ENCODE assay signal across 30 cellular contexts in genomic region chr5:83000922-83001321, GRCh38.
DNase-seq lines count a peak whose midpoint lies in the region; ATAC-seq, FAIRE-seq and TF ChIP-seq lines count a peak whose summit lies in the region.
"Had no signal": no experiment of that assay in that cellular context is flagged by ENCODE, and none has a peak within 500 bp of the region (broad histone marks: within the 10 kb centered on the region; RNA-seq: fewer than 3 reads in every experiment).

No MANE protein-coding gene starts in this region.

- no peak for ATAC-seq in HG02610 (IDR thresholded peaks at IDR 0.05; ENCODE audit: unreplicated experiment)
- ATAC-seq: activated CD8-positive, alpha-beta T cell treated with anti-CD3 and anti-CD28 coated beads for 36 hours; left lobe of liver; upper lobe of right lung had no signal

- H3K27ac ChIP-seq in HUES48 (ENCODE audit: low read depth, low read length) = peak overlapping the region; percentile 45
- H3K27ac ChIP-seq: adrenal gland, body of pancreas, hepatocyte, prostate gland, suprapubic skin, upper lobe of right lung had no signal

- no peak for TF ChIP-seq CTCF in fibroblast of villous mesenchyme (IDR thresholded peaks at IDR 0.05; ENCODE audit: insufficient read depth, low read depth, low read length)
- TF ChIP-seq CTCF in nephron (IDR thresholded peaks at IDR 0.05; ENCODE audit: unreplicated experiment in 3 of 3) = no peak
- no peak for TF ChIP-seq CTCF in CD14-positive monocyte (IDR thresholded peaks at IDR 0.05)

- H3K9ac ChIP-seq in HUES48 (ENCODE audit: low read depth, low read length) = no peak overlapping the region

- H3K4me1 Mint-ChIP-seq in nephron (peaks cover 21% of the 10 kb centered on the region), CD14-positive monocyte (no peaks in the 10 kb centered on the region)
- H3K4me1 Mint-ChIP-seq: activated naive CD4-positive, alpha-beta T cell treated with anti-CD3 and anti-CD28 coated beads, Interleukin-2, amount 10 ng/mL, durations not matched to agents 7 days and 5 days; B cell; CD8-positive, alpha-beta memory T cell had no signal

- no peaks in the 10 kb centered on the region for H3K27me3 ChIP-seq in HUES48 (ENCODE audit: control insufficient read depth, insufficient read depth, low read length)
- H3K27me3 ChIP-seq: adrenal gland, body of pancreas, hepatocyte, suprapubic skin, upper lobe of right lung had no signal

- H3K27ac Mint-ChIP-seq in nephron = peak overlapping the region; percentile 62 to 94 (median 71)
- H3K27ac Mint-ChIP-seq in CD14-positive monocyte = no peak overlapping the region
- H3K27ac Mint-ChIP-seq: activated CD8-positive, alpha-beta T cell treated with anti-CD3 and anti-CD28 coated beads for 36 hours; activated naive CD4-positive, alpha-beta T cell treated with anti-CD3 and anti-CD28 coated beads, Interleukin-2, amount 10 ng/mL, durations not matched to agents 7 days and 5 days; B cell; CD8-positive, alpha-beta memory T cell; dendritic cell treated with granulocyte-macrophage colony-stimulating factor and Interleukin-4, amounts not matched to agents 40 ng/mL and 50 ng/mL, for 4 days; IgD-negative memory B cell had no signal

- FAIRE-seq in urothelium cell line (lab: Jason Lieb, UNC) = no peak
- FAIRE-seq: A204.1, frontal cortex had no signal

- H3K36me3 ChIP-seq in HUES48 (ENCODE audit: control insufficient read depth, insufficient read depth, low read length) = no peaks in the 10 kb centered on the region
- H3K36me3 ChIP-seq: adrenal gland, prostate gland, suprapubic skin, upper lobe of right lung had no signal

- H3K27me3 Mint-ChIP-seq in nephron (ENCODE audit: low read depth) = no peaks in the 10 kb centered on the region
- peaks cover 0 to 2% (median 1%) of the 10 kb centered on the region in 3 donors for H3K27me3 Mint-ChIP-seq in CD14-positive monocyte (ENCODE audit: low read depth in 3 of 3)
- H3K27me3 Mint-ChIP-seq: activated CD8-positive, alpha-beta T cell treated with anti-CD3 and anti-CD28 coated beads for 36 hours; activated naive CD4-positive, alpha-beta T cell treated with anti-CD3 and anti-CD28 coated beads, Interleukin-2, amount 10 ng/mL, durations not matched to agents 7 days and 5 days; B cell; dendritic cell treated with granulocyte-macrophage colony-stimulating factor and Interleukin-4, amounts not matched to agents 40 ng/mL and 50 ng/mL, for 4 days; IgD-negative memory B cell had no signal

- H3K4me3 Mint-ChIP-seq in nephron (no peak overlapping the region), CD14-positive monocyte (no peak overlapping the region)
- H3K4me3 Mint-ChIP-seq: activated CD8-positive, alpha-beta T cell treated with anti-CD3 and anti-CD28 coated beads for 36 hours; activated naive CD4-positive, alpha-beta T cell treated with anti-CD3 and anti-CD28 coated beads, Interleukin-2, amount 10 ng/mL, durations not matched to agents 7 days and 5 days; B cell; CD8-positive, alpha-beta memory T cell; dendritic cell treated with granulocyte-macrophage colony-stimulating factor and Interleukin-4, amounts not matched to agents 40 ng/mL and 50 ng/mL, for 4 days; H9; IgD-negative memory B cell had no signal

- in situ Hi-C loops in Caki2 (cut with HindIII; ENCODE audit: low pct_unique_long_range_greater_than_20kb, low sequenced_read_pairs) = no loop called here

- DNase-seq in Caki2 (ENCODE audit: low read depth) = peak; percentile 75
- DNase-seq in fibroblast of villous mesenchyme (ENCODE audit: low read depth) = peak; percentile 42
- DNase-seq in urothelium cell line (ENCODE audit: low spot score) = no peak
- no peak for DNase-seq in AG08395 (ENCODE audit: low spot score)
- no peak for DNase-seq in CD14-positive monocyte (ENCODE audit: low spot score)
- DNase-seq: activated CD8-positive, alpha-beta memory T cell treated with anti-CD3 and anti-CD28 coated beads, Interleukin-2, amount 50 U/mL, for 48 hours; activated CD8-positive, alpha-beta T cell treated with anti-CD3 and anti-CD28 coated beads for 36 hours; activated naive CD4-positive, alpha-beta T cell treated with anti-CD3 and anti-CD28 coated beads, Interleukin-2, amount 10 ng/mL, durations not matched to agents 7 days and 5 days; adrenal gland; body of pancreas; CD8-positive, alpha-beta memory T cell; H9; NCI-H1048; NCI-H187; NCI-H446 treated with DMSO at 0.1 percent for 48 hours; NCI-H82; stimulated activated naive CD4-positive, alpha-beta T cell treated with Interleukin-2 at 50 U/mL for 16 hours; upper lobe of right lung had no signal

- no peaks in the 10 kb centered on the region for H3K9me3 ChIP-seq in HUES48 (ENCODE audit: control insufficient read depth, insufficient read depth, low read length)
- H3K9me3 ChIP-seq: adrenal gland, body of pancreas, prostate gland, suprapubic skin, upper lobe of right lung had no signal

- H3K4me3 ChIP-seq in HUES48 (ENCODE audit: low read depth, low read length) = no peak overlapping the region
- H3K4me3 ChIP-seq in fibroblast of villous mesenchyme (ENCODE audit: low read depth, low read length) = no peak overlapping the region
- H3K4me3 ChIP-seq: adrenal gland, body of pancreas, hepatocyte, prostate gland, suprapubic skin, upper lobe of right lung had no signal

- H3K4me1 ChIP-seq in HUES48 (ENCODE audit: control insufficient read depth, insufficient read depth, low read length) = peaks cover 56% of the 10 kb centered on the region
- H3K4me1 ChIP-seq: adrenal gland, prostate gland, upper lobe of right lung had no signal

- no peaks in the 10 kb centered on the region for H3K36me3 Mint-ChIP-seq in nephron (ENCODE audit: low read depth)
- no peaks in the 10 kb centered on the region for H3K36me3 Mint-ChIP-seq in CD14-positive monocyte
- H3K36me3 Mint-ChIP-seq: activated naive CD4-positive, alpha-beta T cell treated with anti-CD3 and anti-CD28 coated beads, Interleukin-2, amount 10 ng/mL, durations not matched to agents 7 days and 5 days; IgD-negative memory B cell had no signal

- intact Hi-C loops in CD14-positive monocyte (cut with micrococcal nuclease) = no loop called here

- H3K9me3 Mint-ChIP-seq in nephron = no peaks in the 10 kb centered on the region
- peaks cover 0 to 4% (median 0%) of the 10 kb centered on the region in 7 donors for H3K9me3 Mint-ChIP-seq in CD14-positive monocyte
- H3K9me3 Mint-ChIP-seq: activated CD8-positive, alpha-beta T cell treated with anti-CD3 and anti-CD28 coated beads for 36 hours; activated naive CD4-positive, alpha-beta T cell treated with anti-CD3 and anti-CD28 coated beads, Interleukin-2, amount 10 ng/mL, durations not matched to agents 7 days and 5 days; CD8-positive, alpha-beta memory T cell; H9; IgD-negative memory B cell had no signal

Comparison
In these comparisons a context has a peak if more than half of its experiments do, and no peak if none do; other contexts are left out.
1. DNase-seq: peak in Caki2 (single experiment) and fibroblast of villous mesenchyme (single experiment); none in urothelium cell line (single experiment), AG08395 (single experiment) and CD14-positive monocyte (single experiment).
2. H3K27ac Mint-ChIP-seq: peak in nephron (3 of 3); none in CD14-positive monocyte (0 of 7).